20 cellular contexts compared by ENCODE assay signal in genomic region chr21:31624961-31625491, GRCh38.
"Had no signal": no experiment of that assay in that cellular context is flagged by ENCODE, and none has a peak within 500 bp of the region (broad histone marks: within the 10 kb centered on the region; RNA-seq: fewer than 3 reads in every experiment).

No MANE protein-coding gene starts in this region.

- H3K9me3 ChIP-seq: MG63, SJSA1 had no signal

- H3K4me3 ChIP-seq: MG63, SJSA1, SK-N-MC had no signal

- DNase-seq: KBM-7, MG63, NCI-H1092, NCI-H1105 treated with DMSO at 0.1 percent for 48 hours, NCI-H1417 treated with DMSO at 0.1 percent for 48 hours, NCI-H146, NCI-H1694 treated with DMSO at 0.1 percent for 48 hours, NCI-H1930, NCI-H2081, NCI-H2107, NCI-H2227 treated with DMSO at 0.1 percent for 48 hours, NCI-H524, NCI-H526 treated with DMSO at 0.1 percent for 48 hours, NCI-H748 treated with DMSO at 0.1 percent for 48 hours, Right ventricle myocardium superior, RPMI8226, SIG-M5 had no signal

- H3K27ac ChIP-seq: SJSA1, SK-N-MC had no signal

- H3K27ac Mint-ChIP-seq: IgD-negative memory B cell had no signal

- H3K4me3 Mint-ChIP-seq: IgD-negative memory B cell had no signal

- H3K27me3 ChIP-seq: MG63, SJSA1 had no signal

- H3K36me3 ChIP-seq: MG63, SJSA1 had no signal
